ENCODE assay signal across 8 cellular contexts in genomic region chr1:9909222-9910046, GRCh38. TPM values are rescaled to one million over a fixed set of nuclear protein-coding genes. Genes with fewer than 3 reads are reported as not detected.
A peak's percentile ranks its signal among the peaks of the same experiment; 100 is the strongest.
DNase-seq lines count a peak whose midpoint lies in the region; TF ChIP-seq lines count a peak whose summit lies in the region.

No MANE protein-coding gene starts in this region.

- peak overlapping the region; percentile 81 for H3K4me3 ChIP-seq in epithelial cell of esophagus (ENCODE audit: low read length)
- peak overlapping the region; percentile 93 for H3K4me3 ChIP-seq in neural cell (ENCODE audit: low read length)
- peak overlapping the region; percentile 72 to 92 (median 80) for H3K4me3 ChIP-seq in transverse colon

- TF ChIP-seq RAD21 in neural cell (conservative IDR thresholded peaks at IDR 0.05): no peak

- intact Hi-C loops in transverse colon (cut with DNase I; ENCODE audit: low total_unique reads): no loop called here

- WGBS in transverse colon (ENCODE audit: low coverage in 1 of 2), 2 donors: 2 to 3% methylated on average over 15 to 36 of the region's 47 CpGs

- H3K27ac ChIP-seq in neural cell (ENCODE audit: low read length) (peak overlapping the region; percentile 39), transverse colon (peak overlapping the region; percentile 73 to 85 (median 82))

- no peaks in the 10 kb centered on the region for H3K36me3 ChIP-seq in neural cell (ENCODE audit: insufficient read depth, low read length)
- no peaks in the 10 kb centered on the region for H3K36me3 ChIP-seq in transverse colon

- in situ Hi-C loops in transverse colon (cut with MboI; ENCODE audit: low pct_ligation_motif_present in 1 of 4, low pct_unique_long_range_greater_than_20kb in 1 of 4, low sequenced_read_pairs in 3 of 4): no loop called here

- H3F3A ChIP-seq in neural cell (ENCODE audit: insufficient read depth, low read length, poor library complexity, severe bottlenecking): no peaks in the 10 kb centered on the region

- H3K27me3 ChIP-seq in neural cell (ENCODE audit: insufficient read depth, low read depth, low read length) (no peaks in the 10 kb centered on the region), transverse colon (no peaks in the 10 kb centered on the region)

- TF ChIP-seq POLR2A in transverse colon (IDR thresholded peaks at IDR 0.05): no peak

- H3K9ac ChIP-seq in neural cell (ENCODE audit: low read length): peak overlapping the region; percentile 78

- peak overlapping the region; percentile 51 for H2AFZ ChIP-seq in neural cell (ENCODE audit: low read depth, low read length)

- no peak for TF ChIP-seq CTCF in epithelial cell of esophagus (IDR thresholded peaks at IDR 0.05; ENCODE audit: insufficient read depth, low read depth, low read length, missing control alignments)
- TF ChIP-seq CTCF in neural cell (IDR thresholded peaks at IDR 0.05; ENCODE audit: poor library complexity, severe bottlenecking): no peak
- TF ChIP-seq CTCF in transverse colon (IDR thresholded peaks at IDR 0.05): no peak

- H3K4me2 ChIP-seq in neural cell (ENCODE audit: low read length): peak overlapping the region; percentile 89

- H3K79me2 ChIP-seq in neural cell (replicated peaks; ENCODE audit: insufficient read depth, low read length): peaks cover 18% of the 10 kb centered on the region

- peak in 2 of 3 experiments; percentile 59 to 62 for DNase-seq in NCI-H1417 (lab: John Stamatoyannopoulos, UW)
- DNase-seq in NCI-H1417 treated with DMSO at 0.1 percent for 48 hours (lab: John Stamatoyannopoulos, UW): no peak
- peak; percentile 21 for DNase-seq in HT1080 (ENCODE audit: low read depth)
- peak; percentile 62 to 67 for DNase-seq in activated CD4-positive, alpha-beta T cell treated with anti-CD3 and anti-CD28 coated beads, Interleukin-2, amount 50 U/mL, for 48 hours
- DNase-seq in epithelial cell of esophagus (ENCODE audit: low read depth): peak; percentile 74
- peak; percentile 34 for DNase-seq in transverse colon
- no peak for DNase-seq in NK-92 (lab: John Stamatoyannopoulos, UW; ENCODE audit: unreplicated experiment)

- peaks cover 6 to 32% (median 26%) of the 10 kb centered on the region in 4 donors for H3K4me1 ChIP-seq in transverse colon

- no peaks in the 10 kb centered on the region for H4K20me1 ChIP-seq in neural cell (ENCODE audit: insufficient read depth)

- H3K9me3 ChIP-seq in neural cell (ENCODE audit: low read length) (no peaks in the 10 kb centered on the region), transverse colon (no peaks in the 10 kb centered on the region)

- no peaks in the 10 kb centered on the region for H3K9me2 ChIP-seq in neural cell (ENCODE audit: insufficient read depth, low read length)

- TF ChIP-seq EP300 in neural cell (conservative IDR thresholded peaks at IDR 0.05; ENCODE audit: poor library complexity, severe bottlenecking): no peak
- TF ChIP-seq EP300 in transverse colon (IDR thresholded peaks at IDR 0.05; ENCODE audit: low read depth): no peak

TF ChIP-seq in neural cell, 6 proteins besides CTCF, POLR2A, EP300 and RAD21:
- TF ChIP-seq POLR2AphosphoS5 (IDR thresholded peaks at IDR 0.05) (no peak), SMC3 (conservative IDR thresholded peaks at IDR 0.05; ENCODE audit: poor library complexity) (no peak), TAF1 (IDR thresholded peaks at IDR 0.05; ENCODE audit: low read depth) (no peak), MXI1 (conservative IDR thresholded peaks at IDR 0.05; ENCODE audit: poor library complexity, severe bottlenecking) (no peak), EZH2 (IDR thresholded peaks at IDR 0.05; ENCODE audit: borderline replicate concordance, insufficient read depth, low read length, poor library complexity, severe bottlenecking) (no peak), REST (IDR thresholded peaks at IDR 0.05; ENCODE audit: borderline replicate concordance) (no peak)

RNA-seq across cellular contexts. Expression of gene CTNNBIP1, which starts 0.6 kb away (rescaled TPM):
- total RNA-seq in HT1080 (2014; rRNA removed; shearing (Covaris generic)): 32.2 and 33.3 TPM in 2 replicates
- polyA plus RNA-seq in HT1080 (2015; cell fraction: cytosol; rRNA removed): 18.1 and 21.1 TPM in 2 replicates
- polyA plus RNA-seq in HT1080 (2015; cell fraction: nucleus; rRNA removed): 7.4 and 8.7 TPM in 2 replicates
- polyA plus RNA-seq in neural cell: 69.3 and 81.9 TPM in 2 replicates
- 55.3 and 60.9 TPM in 2 replicates for polyA minus RNA-seq in neural cell
- total RNA-seq in transverse colon: 10 to 100 TPM in 3 of 4 donors, 1 to 10 TPM in 1; 7.9 to 24.4 (median 15.7) TPM

RNA-seq across cellular contexts. Expression of gene LZIC, which starts 33.8 kb away (rescaled TPM):
- total RNA-seq in HT1080 (2014; rRNA removed; shearing (Covaris generic)): 22.4 and 24.2 TPM in 2 replicates
- polyA plus RNA-seq in HT1080 (2015; cell fraction: cytosol; rRNA removed): 30.8 and 38.1 TPM in 2 replicates
- polyA plus RNA-seq in HT1080 (2015; cell fraction: nucleus; rRNA removed): 14.2 and 17.9 TPM in 2 replicates
- 51.9 and 57.2 TPM in 2 replicates for polyA plus RNA-seq in neural cell
- polyA minus RNA-seq in neural cell: 76.7 and 84.5 TPM in 2 replicates
- 10 to 100 TPM; 10.7 to 41.0 (median 26.6) TPM for total RNA-seq in transverse colon

RNA-seq across cellular contexts. Expression of gene NMNAT1, which starts 33.8 kb away (rescaled TPM):
- 5.2 and 7.1 TPM in 2 replicates for total RNA-seq in HT1080 (2014; rRNA removed; shearing (Covaris generic))
- polyA plus RNA-seq in HT1080 (2015; cell fraction: cytosol; rRNA removed): 3.2 and 5.3 TPM in 2 replicates
- polyA plus RNA-seq in HT1080 (2015; cell fraction: nucleus; rRNA removed): 2.8 and 4.4 TPM in 2 replicates
- 4.9 and 7.7 TPM in 2 replicates for polyA plus RNA-seq in neural cell
- polyA minus RNA-seq in neural cell: 12.5 and 13.6 TPM in 2 replicates
- 10 to 100 TPM in 3 of 4 donors, 1 to 10 TPM in 1; 7.1 to 39.8 (median 17.9) TPM for total RNA-seq in transverse colon

Comparison
In these comparisons a context has a peak if more than half of its experiments do, and no peak if none do; other contexts are left out.
1. DNase-seq: peak in NCI-H1417 (2 of 3), HT1080 (single experiment), activated CD4-positive, alpha-beta T cell treated with anti-CD3 and anti-CD28 coated beads, Interleukin-2, amount 50 U/mL, for 48 hours (2 of 2), epithelial cell of esophagus (single experiment) and transverse colon (single experiment); none in NCI-H1417 treated with DMSO at 0.1 percent for 48 hours (single experiment) and NK-92 (single experiment).
2. Peak in every context shown above with its lines, with median percentiles within 50 percentile points of each other: H3K4me3 ChIP-seq.